16 cellular contexts compared by ENCODE assay signal in the genomic region with DNA sequence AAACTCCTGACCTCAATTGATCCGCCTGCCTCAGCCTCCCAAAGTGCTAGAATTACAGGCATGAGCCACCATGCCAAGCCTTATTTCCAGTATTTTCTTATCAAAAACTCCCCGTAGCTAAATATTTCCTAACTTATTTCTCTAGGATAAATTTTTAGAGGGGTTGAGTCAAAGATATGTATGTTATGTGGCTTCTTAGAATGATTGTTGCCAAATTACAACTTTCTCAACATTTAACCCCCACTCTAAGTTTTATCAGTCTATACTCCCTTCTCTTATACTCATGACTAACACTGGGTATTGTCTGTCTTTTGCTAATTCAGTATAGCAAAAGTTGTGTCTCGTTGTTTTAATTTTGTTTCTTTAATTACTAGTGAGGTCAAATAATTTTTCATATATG.
A peak's percentile ranks its signal among the peaks of the same experiment; 100 is the strongest.
DNase-seq lines count a peak whose midpoint lies in the region; ATAC-seq, FAIRE-seq and TF ChIP-seq lines count a peak whose summit lies in the region.
"Had no signal": no experiment of that assay in that cellular context is flagged by ENCODE, and none has a peak within 500 bp of the region (broad histone marks: within the 10 kb centered on the region; RNA-seq: fewer than 3 reads in every experiment).

No MANE protein-coding gene starts in this region.

- H3K4me1 Mint-ChIP-seq in type B pancreatic cell (ENCODE audit: unreplicated experiment): peaks cover 23% of the 10 kb centered on the region
- H3K4me1 Mint-ChIP-seq: CD4-positive, CD25-positive, alpha-beta regulatory T cell; GM23338 had no signal

- TF ChIP-seq POLR2A in A549 (IDR thresholded peaks at IDR 0.05; ENCODE audit: low read length): no peak

- no peak for FAIRE-seq in A549 (lab: Jason Lieb, UNC)

- no peak overlapping the region for H3K27ac Mint-ChIP-seq in type B pancreatic cell
- H3K27ac Mint-ChIP-seq: CD4-positive, CD25-positive, alpha-beta regulatory T cell; GM23338 had no signal

- TF ChIP-seq RAD21 in A549 (conservative IDR thresholded peaks at IDR 0.05 in 1 of 2, IDR thresholded peaks at IDR 0.05 in 1 of 2): no peak

- TF ChIP-seq CTCF in A549 (IDR thresholded peaks at IDR 0.05) (no peak), fibroblast of villous mesenchyme (IDR thresholded peaks at IDR 0.05; ENCODE audit: insufficient read depth, low read depth, low read length) (no peak), omental fat pad (IDR thresholded peaks at IDR 0.05) (no peak), type B pancreatic cell (conservative IDR thresholded peaks at IDR 0.05) (no peak)

- peak overlapping the region; percentile 61 to 77; a peak in 5 of 6 replicates for H3K27ac ChIP-seq in A549
- H3K27ac ChIP-seq: 22Rv1; BLaER1 treated with 17β-estradiol and CSF1 and Interleukin-3, amounts not matched to agents 10 nM and 100 nM had no signal

- H3K4me2 ChIP-seq in A549: no peak overlapping the region
- H3K4me2 ChIP-seq: BLaER1 treated with 17β-estradiol and CSF1 and Interleukin-3, amounts not matched to agents 10 nM and 100 nM; GM23338 had no signal

- no peaks in the 10 kb centered on the region for H3K36me3 Mint-ChIP-seq in type B pancreatic cell
- H3K36me3 Mint-ChIP-seq: CD4-positive, CD25-positive, alpha-beta regulatory T cell had no signal

- CTCF ChIA-PET in A549 (lab: Yijun Ruan, JAX): no interaction called here

- H3K4me3 ChIP-seq in A549 (no peak overlapping the region), fibroblast of villous mesenchyme (ENCODE audit: low read depth, low read length) (no peak overlapping the region)
- H3K4me3 ChIP-seq: BLaER1 treated with 17β-estradiol and CSF1 and Interleukin-3, amounts not matched to agents 10 nM and 100 nM; GM23338 had no signal

- H3K4me1 ChIP-seq in A549: peaks cover 51% of the 10 kb centered on the region

- no peak for DNase-seq in A549 (ENCODE audit: low read depth in 1 of 2, low spot score in 1 of 2)
- DNase-seq in amniotic epithelial cell (ENCODE audit: low read depth): peak; percentile 93
- DNase-seq in fibroblast of villous mesenchyme (ENCODE audit: low read depth): peak; percentile 21
- no peak for DNase-seq in omental fat pad (ENCODE audit: low spot score)
- DNase-seq in NCI-H748 treated with DMSO at 0.1 percent for 48 hours (lab: John Stamatoyannopoulos, UW): no peak
- DNase-seq in SK-N-DZ (ENCODE audit: low spot score): no peak
- DNase-seq in HuH-7.5 (ENCODE audit: low spot score): no peak
- no peak for DNase-seq in type B pancreatic cell (ENCODE audit: extremely low spot score, unreplicated experiment)
- DNase-seq: ACHN; Calu3; CD4-positive, CD25-positive, alpha-beta regulatory T cell; DMS 273 treated with DMSO at 0.1 percent for 48 hours; H7 had no signal

- peaks cover 7% of the 10 kb centered on the region for H3K9me3 Mint-ChIP-seq in type B pancreatic cell
- H3K9me3 Mint-ChIP-seq: GM23338 had no signal

- POLR2A ChIA-PET in A549 (lab: Yijun Ruan, JAX): no interaction called here

- 81% methylated on average over 3 of the region's 3 CpGs for WGBS in A549 (ENCODE audit: missing lambda C conversion rate)

- ATAC-seq in A549 (no peak), omental fat pad (ENCODE audit: low FRiP score) (peak; percentile 61)
- ATAC-seq: GM23338 had no signal

- H3K9me3 ChIP-seq in A549: no peaks in the 10 kb centered on the region
- H3K9me3 ChIP-seq: BLaER1 treated with 17β-estradiol and CSF1 and Interleukin-3, amounts not matched to agents 10 nM and 100 nM had no signal

- H3K27me3 Mint-ChIP-seq in type B pancreatic cell: peaks cover 9% of the 10 kb centered on the region

- no peak overlapping the region for H3K4me3 Mint-ChIP-seq in type B pancreatic cell
- H3K4me3 Mint-ChIP-seq: CD4-positive, CD25-positive, alpha-beta regulatory T cell; GM23338 had no signal

- TF ChIP-seq EP300 in A549 (IDR thresholded peaks at IDR 0.05): no peak

TF ChIP-seq in A549, 52 proteins besides CTCF, POLR2A, EP300 and RAD21:
- no peak for TF ChIP-seq HEYL (CRISPR knock-in tag; IDR thresholded peaks at IDR 0.05)
- TF ChIP-seq, protein P1, sequence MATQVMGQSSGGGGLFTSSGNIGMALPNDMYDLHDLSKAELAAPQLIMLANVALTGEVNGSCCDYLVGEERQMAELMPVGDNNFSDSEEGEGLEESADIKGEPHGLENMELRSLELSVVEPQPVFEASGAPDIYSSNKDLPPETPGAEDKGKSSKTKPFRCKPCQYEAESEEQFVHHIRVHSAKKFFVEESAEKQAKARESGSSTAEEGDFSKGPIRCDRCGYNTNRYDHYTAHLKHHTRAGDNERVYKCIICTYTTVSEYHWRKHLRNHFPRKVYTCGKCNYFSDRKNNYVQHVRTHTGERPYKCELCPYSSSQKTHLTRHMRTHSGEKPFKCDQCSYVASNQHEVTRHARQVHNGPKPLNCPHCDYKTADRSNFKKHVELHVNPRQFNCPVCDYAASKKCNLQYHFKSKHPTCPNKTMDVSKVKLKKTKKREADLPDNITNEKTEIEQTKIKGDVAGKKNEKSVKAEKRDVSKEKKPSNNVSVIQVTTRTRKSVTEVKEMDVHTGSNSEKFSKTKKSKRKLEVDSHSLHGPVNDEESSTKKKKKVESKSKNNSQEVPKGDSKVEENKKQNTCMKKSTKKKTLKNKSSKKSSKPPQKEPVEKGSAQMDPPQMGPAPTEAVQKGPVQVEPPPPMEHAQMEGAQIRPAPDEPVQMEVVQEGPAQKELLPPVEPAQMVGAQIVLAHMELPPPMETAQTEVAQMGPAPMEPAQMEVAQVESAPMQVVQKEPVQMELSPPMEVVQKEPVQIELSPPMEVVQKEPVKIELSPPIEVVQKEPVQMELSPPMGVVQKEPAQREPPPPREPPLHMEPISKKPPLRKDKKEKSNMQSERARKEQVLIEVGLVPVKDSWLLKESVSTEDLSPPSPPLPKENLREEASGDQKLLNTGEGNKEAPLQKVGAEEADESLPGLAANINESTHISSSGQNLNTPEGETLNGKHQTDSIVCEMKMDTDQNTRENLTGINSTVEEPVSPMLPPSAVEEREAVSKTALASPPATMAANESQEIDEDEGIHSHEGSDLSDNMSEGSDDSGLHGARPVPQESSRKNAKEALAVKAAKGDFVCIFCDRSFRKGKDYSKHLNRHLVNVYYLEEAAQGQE (IDR thresholded peaks at IDR 0.05): no peak
- TF ChIP-seq RCOR1 (IDR thresholded peaks at IDR 0.05; ENCODE audit: low read depth, low read length): no peak
- TF ChIP-seq, protein P2, sequence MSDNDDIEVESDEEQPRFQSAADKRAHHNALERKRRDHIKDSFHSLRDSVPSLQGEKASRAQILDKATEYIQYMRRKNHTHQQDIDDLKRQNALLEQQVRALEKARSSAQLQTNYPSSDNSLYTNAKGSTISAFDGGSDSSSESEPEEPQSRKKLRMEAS (IDR thresholded peaks at IDR 0.05): no peak
- no peak for TF ChIP-seq HOXB5 (CRISPR knock-in tag; IDR thresholded peaks at IDR 0.05)
- TF ChIP-seq CEBPB (IDR thresholded peaks at IDR 0.05): no peak
- TF ChIP-seq USF2 (IDR thresholded peaks at IDR 0.05): no peak
- no peak for TF ChIP-seq CBX8 (IDR thresholded peaks at IDR 0.05)
- no peak for TF ChIP-seq HOXB13 (CRISPR knock-in tag; IDR thresholded peaks at IDR 0.05; ENCODE audit: low read depth)
- no peak for TF ChIP-seq CHD4 (IDR thresholded peaks at IDR 0.05; ENCODE audit: borderline replicate concordance)
- TF ChIP-seq JUNB (IDR thresholded peaks at IDR 0.05): no peak

Comparison
In these comparisons a context has a peak if more than half of its experiments do, and no peak if none do; other contexts are left out.
1. DNase-seq: peak in amniotic epithelial cell (single experiment) and fibroblast of villous mesenchyme (single experiment); none in A549 (0 of 2), omental fat pad (single experiment), NCI-H748 treated with DMSO at 0.1 percent for 48 hours (single experiment), SK-N-DZ (single experiment), HuH-7.5 (single experiment) and type B pancreatic cell (single experiment).